Comparison of ENCODE assay signal across 8 cellular contexts in the genomic region with DNA sequence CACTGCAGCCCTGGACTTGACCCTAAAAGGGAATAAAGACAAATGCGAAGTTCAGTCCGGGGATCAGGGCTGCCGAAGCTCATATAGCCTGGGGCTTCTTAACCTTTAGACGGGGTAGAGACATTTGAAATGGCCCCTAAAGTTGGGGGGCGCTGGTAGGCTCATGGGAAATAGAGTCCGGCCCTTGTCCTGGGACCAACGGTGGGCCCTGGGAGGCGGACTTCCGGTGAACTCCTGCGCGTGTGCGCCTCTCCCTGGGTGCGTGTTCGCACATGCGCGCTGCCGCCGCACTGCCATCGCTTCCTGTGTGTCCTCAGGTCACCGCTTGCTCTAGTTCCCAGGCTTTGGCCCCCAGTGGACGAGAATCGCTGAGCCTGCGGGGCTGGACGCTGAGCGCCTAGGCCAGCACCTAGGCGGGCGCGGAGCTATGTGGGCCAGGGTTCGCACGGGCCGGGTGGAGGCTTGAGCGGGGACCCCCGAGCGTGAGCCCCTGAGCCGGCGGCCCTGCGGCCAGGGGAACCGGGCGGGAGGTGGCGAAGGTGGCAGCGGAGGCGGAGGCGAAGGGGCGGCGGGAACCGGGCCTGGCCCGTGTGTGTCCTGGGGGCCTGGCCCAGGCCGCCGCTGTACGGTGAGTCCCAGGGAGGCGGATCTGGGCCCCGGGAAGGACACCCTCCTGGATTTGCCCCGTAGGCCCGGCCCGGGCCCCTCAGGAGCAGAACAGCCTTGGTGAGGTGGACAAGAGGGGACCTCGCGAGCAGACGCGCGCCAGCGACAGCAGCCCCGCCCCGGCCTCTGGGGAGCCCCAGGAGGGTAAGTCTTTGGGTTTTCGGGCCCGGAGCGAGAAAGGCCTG. TPM values are rescaled to one million over a fixed set of nuclear protein-coding genes. Genes with fewer than 3 reads are reported as not detected.
A peak's percentile ranks its signal among the peaks of the same experiment; 100 is the strongest.
DNase-seq lines count a peak whose midpoint lies in the region; ATAC-seq, FAIRE-seq and TF ChIP-seq lines count a peak whose summit lies in the region.

No MANE protein-coding gene starts in this region.

- H3K27me3 ChIP-seq in BJ (ENCODE audit: control insufficient read depth, insufficient read depth, low read length) (no peaks in the 10 kb centered on the region), HepG2 (ENCODE audit: control insufficient read depth in 1 of 2, insufficient read depth in 2 of 2, low read length in 2 of 2) (no peaks in the 10 kb centered on the region; a peak in 1 of 5 replicates)

- H3K27ac Mint-ChIP-seq in dendritic cell treated with granulocyte-macrophage colony-stimulating factor and Interleukin-4, amounts not matched to agents 40 ng/mL and 50 ng/mL, for 4 days: peak overlapping the region; percentile 82

- POLR2A ChIA-PET in BJ (lab: Charles Lee): no interaction called here
- POLR2A ChIA-PET in HepG2 (lab: Yijun Ruan, JAX): interaction anchor here (1.0 to 1.3 kb wide), 3 partner anchors 21 to 151 kb away, joined by 3 to 5 read pairs (median 3); a partner anchor contains a TSS

- H3K4me3 ChIP-seq in BJ (ENCODE audit: low read depth, low read length) (peak overlapping the region; percentile 97), HepG2 (replicated peaks in 1 of 3; ENCODE audit: insufficient read depth in 1 of 3, low read depth in 2 of 3, low read length in 3 of 3) (peak overlapping the region; percentile 79 to 89 (median 88))

- FAIRE-seq in GM19239 (lab: Jason Lieb, UNC): peak; percentile 82
- FAIRE-seq in HepG2 (lab: Jason Lieb, UNC): peak; percentile 94

- H4K20me1 ChIP-seq in HepG2 (ENCODE audit: insufficient read depth, low read length): peaks cover 8% of the 10 kb centered on the region; the same call in 1 of the 2 replicates

- H3K27me3 Mint-ChIP-seq in dendritic cell treated with granulocyte-macrophage colony-stimulating factor and Interleukin-4, amounts not matched to agents 40 ng/mL and 50 ng/mL, for 4 days: peaks cover 7% of the 10 kb centered on the region

- H3K9ac ChIP-seq in HepG2 (ENCODE audit: insufficient read depth, low read depth, low read length): peak overlapping the region; percentile 91

- CTCF ChIA-PET in BJ (lab: Yijun Ruan, JAX) (interaction anchor here (0.6 kb wide), 1 partner anchor 10 kb away, joined by 3 read pairs; no protein-coding TSS in a partner anchor), HepG2 (lab: Yijun Ruan, JAX; ENCODE audit: low intra/inter-chr PET ratio, low total read pairs) (no interaction called here)

- H3K9me3 ChIP-seq in HepG2 (ENCODE audit: low read length): no peaks in the 10 kb centered on the region

- TSS peak; percentile 61 for BruUV-seq in HepG2 (replicated peaks; lab: Mats Ljungman, UMichigan)

- TF ChIP-seq RAD21 in HepG2 (CRISPR knock-in tag; IDR thresholded peaks at IDR 0.05): peak; percentile 23

- DNase-seq in BJ (ENCODE audit: low read depth) (peak; percentile 55), GM19239 (ENCODE audit: insufficient read length, low spot score) (peak; percentile 87), NCI-H526 treated with DMSO at 0.1 percent for 48 hours (lab: John Stamatoyannopoulos, UW) (peak; percentile 75), HepG2 (ENCODE audit: low spot score) (peak; percentile 92)
- DNase-seq in activated CD4-positive, alpha-beta T cell treated with anti-CD3 and anti-CD28 coated beads, Interleukin-2, amount 50 U/mL, for 1 hour: peak; percentile 73
- DNase-seq in stimulated activated CD4-positive, alpha-beta T cell treated with anti-CD3 and anti-CD28 coated beads, Interleukin-2, amount 100 ng/mL, for 48 hours: peak; percentile 71 to 73

- intact Hi-C loops in dendritic cell treated with granulocyte-macrophage colony-stimulating factor and Interleukin-4, amounts not matched to agents 40 ng/mL and 50 ng/mL, for 4 days (cut with micrococcal nuclease): loop anchor here (2.0 to 5.0 kb wide), 2 partner anchors 23 to 142 kb away; a partner anchor contains a TSS
- intact Hi-C loops in HepG2 (cut with micrococcal nuclease; ENCODE audit: unreplicated experiment): no loop called here

- peak overlapping the region; percentile 78 for H3K4me2 ChIP-seq in HepG2 (ENCODE audit: low read depth, low read length)

- TF ChIP-seq EP300 in HepG2 (IDR thresholded peaks at IDR 0.05; ENCODE audit: low read depth in 2 of 2, low read length in 2 of 2) (no peak), HepG2 (CRISPR knock-in tag; IDR thresholded peaks at IDR 0.05; ENCODE audit: borderline replicate concordance) (no peak)

- ATAC-seq in HG03442 (IDR thresholded peaks at IDR 0.05; ENCODE audit: unreplicated experiment): peak; percentile 84
- ATAC-seq in HepG2: peak; percentile 98

- peak; percentile 75 to 87 for TF ChIP-seq POLR2A in HepG2 (IDR thresholded peaks at IDR 0.05; ENCODE audit: insufficient read depth in 1 of 2, low read depth in 2 of 2, low read length in 2 of 2)

- H3K4me3 Mint-ChIP-seq in dendritic cell treated with granulocyte-macrophage colony-stimulating factor and Interleukin-4, amounts not matched to agents 40 ng/mL and 50 ng/mL, for 4 days: peak overlapping the region; percentile 85

- H3K27ac ChIP-seq in HepG2 (ENCODE audit: extremely low read length, insufficient read depth, low read length): peak overlapping the region; percentile 85

- peaks cover 24% of the 10 kb centered on the region for H3K4me1 ChIP-seq in HepG2 (ENCODE audit: insufficient read depth, low read length)

- TF ChIP-seq CTCF in BJ (IDR thresholded peaks at IDR 0.05; ENCODE audit: insufficient read depth, low read depth, low read length) (no peak), HepG2 (CRISPR knock-in tag; IDR thresholded peaks at IDR 0.05) (peak; percentile 50)

- 3% methylated on average over 5 of the region's 66 CpGs for WGBS in HepG2 (ENCODE audit: low lambda C conversion rate)

- peaks cover 55% of the 10 kb centered on the region for H3K36me3 Mint-ChIP-seq in dendritic cell treated with granulocyte-macrophage colony-stimulating factor and Interleukin-4, amounts not matched to agents 40 ng/mL and 50 ng/mL, for 4 days (ENCODE audit: low read depth)

- H2AFZ ChIP-seq in HepG2 (ENCODE audit: low read length): peak overlapping the region; percentile 85

- H3K79me2 ChIP-seq in HepG2 (ENCODE audit: insufficient read depth, low read length): peaks cover 21% of the 10 kb centered on the region

- H3K9me3 Mint-ChIP-seq in dendritic cell treated with granulocyte-macrophage colony-stimulating factor and Interleukin-4, amounts not matched to agents 40 ng/mL and 50 ng/mL, for 4 days: no peaks in the 10 kb centered on the region

- in situ Hi-C loops in HepG2 (cut with HindIII; ENCODE audit: extremely low pct_ligation_motif_present, low pct_unique_long_range_greater_than_20kb): no loop called here

- H3K4me1 Mint-ChIP-seq in dendritic cell treated with granulocyte-macrophage colony-stimulating factor and Interleukin-4, amounts not matched to agents 40 ng/mL and 50 ng/mL, for 4 days (ENCODE audit: low read depth): peaks cover 33% of the 10 kb centered on the region

- H3K36me3 ChIP-seq in BJ (ENCODE audit: control insufficient read depth, insufficient read depth, low read length) (peaks cover 2% of the 10 kb centered on the region; the same call in 1 of the 2 replicates), HepG2 (replicated peaks in 1 of 2; ENCODE audit: control insufficient read depth in 1 of 2, insufficient read depth in 2 of 2, low read length in 2 of 2) (peaks cover 0 to 16% of the 10 kb centered on the region in 2 experiments; a peak in 2 of 5 replicates)

RNA-seq across cellular contexts. Expression of a gene that starts 23.0 kb away (rescaled TPM):
- 10.9 and 15.5 TPM in 2 replicates for polyA plus RNA-seq in BJ (2011; rRNA removed)
- 10.3 and 11.5 TPM in 2 replicates for polyA minus RNA-seq in BJ (2011; rRNA and poly(A)+ RNA removed)
- 22.8 and 28.1 TPM in 2 replicates for total RNA-seq in HepG2 (2016; rRNA removed; fragmentation: Illumina TruSeq; extraction: Trizol)
- 1.8 and 2.6 TPM in 2 replicates for total RNA-seq in HepG2 (2016; cell fraction: cytosol; rRNA removed; fragmentation: Illumina TruSeq; extraction: Trizol; ENCODE audit: low read depth)
- total RNA-seq in HepG2 (2016; cell fraction: insoluble cytoplasmic fraction; rRNA removed; fragmentation: Illumina TruSeq; extraction: Trizol): 23.1 and 28.1 TPM in 2 replicates
- total RNA-seq in HepG2 (2016; cell fraction: membrane; rRNA removed; fragmentation: Illumina TruSeq; extraction: Trizol): 6.7 and 10.6 TPM in 2 replicates
- total RNA-seq in HepG2 (2016; cell fraction: nucleus; rRNA removed; fragmentation: Illumina TruSeq; extraction: Trizol): 30.8 and 32.0 TPM in 2 replicates
- polyA plus RNA-seq in HepG2 (2011; rRNA removed): 17.5 and 21.4 TPM in 2 replicates
- polyA plus RNA-seq in HepG2 (2011; cell fraction: cytosol; rRNA removed): 4.1 and 6.3 TPM in 2 replicates
- 39.3 and 40.0 TPM in 2 replicates for polyA plus RNA-seq in HepG2 (2011; cell fraction: nucleus; rRNA removed)
- 14.5 and 19.0 TPM in 2 replicates for polyA plus RNA-seq in HepG2 (2012)
- polyA plus RNA-seq in HepG2 (2016; cell fraction: cytosol; fragmentation: Illumina TruSeq; extraction: Trizol; ENCODE audit: low read depth): 1.7 and 2.4 TPM in 2 replicates
- polyA plus RNA-seq in HepG2 (2016; cell fraction: insoluble cytoplasmic fraction; fragmentation: Illumina TruSeq; extraction: Trizol; ENCODE audit: low read depth): 15.6 and 17.8 TPM in 2 replicates
- polyA plus RNA-seq in HepG2 (2016; cell fraction: membrane; fragmentation: Illumina TruSeq; extraction: Trizol; ENCODE audit: low read depth): 3.9 and 5.4 TPM in 2 replicates
- 42.6 and 43.6 TPM in 2 replicates for polyA plus RNA-seq in HepG2 (2016; cell fraction: nucleus; fragmentation: Illumina TruSeq; extraction: Trizol; ENCODE audit: insufficient read depth, low read depth)
- polyA minus RNA-seq in HepG2 (2011; rRNA and poly(A)+ RNA removed; ENCODE audit: low replicate concordance): 7.6 and 11.4 TPM in 2 replicates
- 15.6 and 16.9 TPM in 2 replicates for polyA minus RNA-seq in HepG2 (2011; cell fraction: cytosol; rRNA and poly(A)+ RNA removed)
- 38.9 and 50.5 TPM in 2 replicates for polyA minus RNA-seq in HepG2 (2011; cell fraction: nucleus; rRNA and poly(A)+ RNA removed)

RNA-seq across cellular contexts. Expression of a gene that starts 24.2 kb away (rescaled TPM):
- polyA plus RNA-seq in BJ (2011; rRNA removed) (0.09 TPM in 1 of 2 replicates, not detected in the other), HepG2 (2011; rRNA removed) (not detected in 2 replicates)
- polyA minus RNA-seq in BJ (2011; rRNA and poly(A)+ RNA removed): 0.14 TPM in 1 of 2 replicates, not detected in the other
- 0.31 TPM in 1 of 2 replicates, not detected in the other for total RNA-seq in HepG2 (2016; rRNA removed; fragmentation: Illumina TruSeq; extraction: Trizol)
- total RNA-seq in HepG2 (2016; cell fraction: cytosol; rRNA removed; fragmentation: Illumina TruSeq; extraction: Trizol; ENCODE audit: low read depth): not detected in 2 replicates
- 0.06 and 0.15 TPM in 2 replicates for total RNA-seq in HepG2 (2016; cell fraction: insoluble cytoplasmic fraction; rRNA removed; fragmentation: Illumina TruSeq; extraction: Trizol)
- 0.09 TPM in 1 of 2 replicates, not detected in the other for total RNA-seq in HepG2 (2016; cell fraction: membrane; rRNA removed; fragmentation: Illumina TruSeq; extraction: Trizol)
- total RNA-seq in HepG2 (2016; cell fraction: nucleus; rRNA removed; fragmentation: Illumina TruSeq; extraction: Trizol): 0.16 and 0.75 TPM in 2 replicates
- polyA plus RNA-seq in HepG2 (2011; cell fraction: cytosol; rRNA removed): not detected in 2 replicates
- 0.42 and 0.48 TPM in 2 replicates for polyA plus RNA-seq in HepG2 (2011; cell fraction: nucleus; rRNA removed)
- polyA plus RNA-seq in HepG2 (2012): 0.07 TPM in 1 of 2 replicates, not detected in the other
- polyA plus RNA-seq in HepG2 (2016; cell fraction: cytosol; fragmentation: Illumina TruSeq; extraction: Trizol; ENCODE audit: low read depth): not detected in 2 replicates
- polyA plus RNA-seq in HepG2 (2016; cell fraction: insoluble cytoplasmic fraction; fragmentation: Illumina TruSeq; extraction: Trizol; ENCODE audit: low read depth): not detected in 2 replicates
- polyA plus RNA-seq in HepG2 (2016; cell fraction: membrane; fragmentation: Illumina TruSeq; extraction: Trizol; ENCODE audit: low read depth): not detected in 2 replicates
- polyA plus RNA-seq in HepG2 (2016; cell fraction: nucleus; fragmentation: Illumina TruSeq; extraction: Trizol; ENCODE audit: insufficient read depth, low read depth): 0.25 TPM in 1 of 2 replicates, not detected in the other
- 0.47 TPM in 1 of 2 replicates, not detected in the other for polyA minus RNA-seq in HepG2 (2011; rRNA and poly(A)+ RNA removed; ENCODE audit: low replicate concordance)
- not detected in 2 replicates for polyA minus RNA-seq in HepG2 (2011; cell fraction: cytosol; rRNA and poly(A)+ RNA removed)
- polyA minus RNA-seq in HepG2 (2011; cell fraction: nucleus; rRNA and poly(A)+ RNA removed): 1.9 and 2.1 TPM in 2 replicates

Comparison
In these comparisons a context has a peak if more than half of its experiments do, and no peak if none do; other contexts are left out.
1. Peak in every context shown above with its lines: DNase-seq, ATAC-seq, H3K4me3 ChIP-seq and H3K27ac ChIP-seq.